8 cellular contexts compared by ENCODE assay signal in genomic region chr16:87869061-87869878, GRCh38. TPM values are rescaled to one million over a fixed set of nuclear protein-coding genes. Genes with fewer than 3 reads are reported as not detected.
DNase-seq lines count a peak whose midpoint lies in the region; ATAC-seq, FAIRE-seq and TF ChIP-seq lines count a peak whose summit lies in the region.
"Not testable (repeated sequence)": the region's sequence is repeated elsewhere in the genome, so short reads cannot be mapped to it uniquely, and the experiment has no call there.

SLC7A5 (minus strand) TSS chr16:87869507; CDS start chr16:87869422, 85 bp downstream.

- peak; percentile 62 for ATAC-seq in GM18505 (IDR thresholded peaks at IDR 0.05; ENCODE audit: unreplicated experiment)
- ATAC-seq in HG02885 (IDR thresholded peaks at IDR 0.05; ENCODE audit: poor library complexity, unreplicated experiment), result peak; percentile 67

- not testable (repeated sequence) for H3K9me3 ChIP-seq in vagina

- not testable (repeated sequence) for TF ChIP-seq CTCF in bronchial epithelial cell (IDR thresholded peaks at IDR 0.05; ENCODE audit: insufficient read depth, low read length, severe bottlenecking); vagina (IDR thresholded peaks at IDR 0.05)

- peaks cover 14% of the 10 kb centered on the region for H3K4me1 ChIP-seq in vagina

- TF ChIP-seq POLR2A in GM18505 (IDR thresholded peaks at IDR 0.05; ENCODE audit: borderline replicate concordance, extremely low read depth, insufficient read depth, insufficient read length), result peak; percentile 96
- peak in 1 of 2 donors; percentile 11 for TF ChIP-seq POLR2A in vagina (IDR thresholded peaks at IDR 0.05)

- FAIRE-seq in bronchial epithelial cell (lab: Jason Lieb, UNC), result not testable (repeated sequence)

- H3K27ac ChIP-seq in vagina, result peak within 1 kb of the TSS; percentile 44

- H3K27me3 ChIP-seq in bronchial epithelial cell (ENCODE audit: control insufficient read depth, insufficient read depth, low read length); vagina: not testable (repeated sequence)

- peaks cover 17% of the 10 kb centered on the region for H3K36me3 ChIP-seq in bronchial epithelial cell (ENCODE audit: control insufficient read depth, insufficient read depth, low read length)
- H3K36me3 ChIP-seq in vagina, result not testable (repeated sequence)

- intact Hi-C loops in vagina (cut with DNase I), result not testable (repeated sequence)

- H3K4me3 ChIP-seq in bronchial epithelial cell (ENCODE audit: low read depth, low read length) (peak within 1 kb of the TSS; percentile 83), skeletal muscle cell (ENCODE audit: low read depth, low read length) (peak within 1 kb of the TSS; percentile 64), vagina (peak within 1 kb of the TSS; percentile 47 to 53)

- DNase-seq in NCI-H2171 treated with DMSO at 0.1 percent for 48 hours (lab: John Stamatoyannopoulos, UW), result peak; percentile 54
- DNase-seq in activated CD4-positive, alpha-beta T cell treated with anti-CD3 and anti-CD28 coated beads for 1 hour, result peak; percentile 84
- peak; percentile 10 for DNase-seq in bronchial epithelial cell (ENCODE audit: low read depth)
- peak; percentile 65 for DNase-seq in iPS-NIHi11 (ENCODE audit: low spot score)
- not testable (repeated sequence) for DNase-seq in skeletal muscle cell (ENCODE audit: low read depth); vagina (ENCODE audit: extremely low spot score in 2 of 2)

RNA-seq across cellular contexts. Expression of gene SLC7A5, which starts in this region (rescaled TPM):
- total RNA-seq in bronchial epithelial cell (169 and 243 TPM in 2 replicates), vagina (22.8 TPM)
